6 cellular contexts compared by ENCODE assay signal in genomic region chr6:43074847-43075741, GRCh38. TPM values are rescaled to one million over a fixed set of nuclear protein-coding genes. Genes with fewer than 3 reads are reported as not detected.
DNase-seq lines count a peak whose midpoint lies in the region; ATAC-seq and TF ChIP-seq lines count a peak whose summit lies in the region.

No MANE protein-coding gene starts in this region.

- H3K36me3 Mint-ChIP-seq in H9 (ENCODE audit: insufficient read depth in 1 of 3, low read depth in 3 of 3) (peaks cover 10 to 23% (median 21%) of the 10 kb centered on the region in 3 experiments), neural progenitor cell (peaks cover 9% of the 10 kb centered on the region)

- no peak overlapping the region for H4K91ac ChIP-seq in H9 (ENCODE audit: insufficient read length, low read depth, low read length)

- no peak for ATAC-seq in GM18907 (IDR thresholded peaks at IDR 0.05; ENCODE audit: unreplicated experiment)

- no peak for TF ChIP-seq CTCF in H9 (conservative IDR thresholded peaks at IDR 0.05)
- no peak for TF ChIP-seq CTCF in mammary epithelial cell (conservative IDR thresholded peaks at IDR 0.05 in 1 of 2, IDR thresholded peaks at IDR 0.05 in 1 of 2; ENCODE audit: extremely low read depth in 1 of 2, insufficient read depth in 1 of 2, low read depth in 1 of 2, low read length in 2 of 2)
- no peak for TF ChIP-seq CTCF in neural progenitor cell (IDR thresholded peaks at IDR 0.05)

- no peaks in the 10 kb centered on the region for H3K27me3 Mint-ChIP-seq in H9 (ENCODE audit: low read depth)
- peaks cover 5% of the 10 kb centered on the region for H3K27me3 Mint-ChIP-seq in neural progenitor cell (ENCODE audit: insufficient read depth, low read depth)

- DNase-seq in H9 (no peak), mammary epithelial cell (no peak), neural progenitor cell (ENCODE audit: low spot score) (no peak), NCI-H128 (lab: John Stamatoyannopoulos, UW; ENCODE audit: unreplicated experiment) (no peak), occipital lobe (lab: John Stamatoyannopoulos, UW) (no peak)

- no peak overlapping the region for H3K27ac ChIP-seq in H9 (ENCODE audit: insufficient read length, low read depth, low read length)
- H3K27ac ChIP-seq in mammary epithelial cell (ENCODE audit: insufficient read depth, low read depth, low read length), result no peak overlapping the region
- no peak overlapping the region for H3K27ac ChIP-seq in neural progenitor cell

- peak overlapping the region; percentile 72 to 81 for H3K4me3 Mint-ChIP-seq in H9
- peak overlapping the region; percentile 84 for H3K4me3 Mint-ChIP-seq in neural progenitor cell

- H2BK15ac ChIP-seq in H9 (ENCODE audit: low read depth, low read length), result no peak overlapping the region

- H3K4me1 ChIP-seq in H9 (ENCODE audit: insufficient read depth, low read length) (peaks cover 13% of the 10 kb centered on the region), mammary epithelial cell (ENCODE audit: insufficient read depth, low read length) (peaks cover 17% of the 10 kb centered on the region), neural progenitor cell (peaks cover 28% of the 10 kb centered on the region)

- H3K23ac ChIP-seq in H9 (ENCODE audit: insufficient read length, low read depth, low read length), result no peak overlapping the region

- CTCF ChIA-PET in mammary epithelial cell (lab: Charles Lee; ENCODE audit: low non-redundant PET), result no interaction called here

- H4K5ac ChIP-seq in H9 (ENCODE audit: insufficient read length, low read depth, low read length), result no peak overlapping the region

- H3K14ac ChIP-seq in H9 (ENCODE audit: insufficient read depth, low read length), result no peak overlapping the region

- H3K27ac Mint-ChIP-seq in H9 (peak overlapping the region in 2 of 3 experiments; percentile 57 to 80; a peak in 2 of 7 replicates), neural progenitor cell (peak overlapping the region; percentile 72)

- dilution Hi-C loops in mammary epithelial cell (cut with HindIII; ENCODE audit: low sequenced_read_pairs), result no loop called here

- intact Hi-C loops in mammary epithelial cell (cut with micrococcal nuclease), result no loop called here

- no peak overlapping the region for H3T11ph ChIP-seq in H9 (ENCODE audit: low read length)

- H3K9me3 ChIP-seq in H9 (ENCODE audit: control insufficient read depth, low read depth, low read length) (no peaks in the 10 kb centered on the region), mammary epithelial cell (replicated peaks; ENCODE audit: insufficient read depth, low read length) (no peaks in the 10 kb centered on the region), neural progenitor cell (ENCODE audit: low read depth) (no peaks in the 10 kb centered on the region)

- no CpG with 5 or more reads among the region's 6 CpGs for WGBS in H9 (ENCODE audit: extremely low coverage, insufficient read length, low lambda C conversion rate)
- WGBS in mammary epithelial cell (ENCODE audit: low coverage, missing lambda C conversion rate), result 41% methylated on average over 3 of the region's 6 CpGs

- no peak overlapping the region for H3K4ac ChIP-seq in H9 (ENCODE audit: low read depth, low read length)

- no peak overlapping the region for H4K8ac ChIP-seq in H9 (replicated peaks; ENCODE audit: insufficient read length, low read depth, low read length)

- H2BK120ac ChIP-seq in H9 (ENCODE audit: low read depth, low read length, poor library complexity, severe bottlenecking), result no peak overlapping the region

- no peak overlapping the region for H2AK5ac ChIP-seq in H9 (ENCODE audit: insufficient read length, low read length)

- H3K36me3 ChIP-seq in mammary epithelial cell (ENCODE audit: insufficient read depth, low read length), result no peaks in the 10 kb centered on the region
- no peaks in the 10 kb centered on the region for H3K36me3 ChIP-seq in neural progenitor cell

- H3F3A ChIP-seq in neural progenitor cell (ENCODE audit: low read depth), result peaks cover 18% of the 10 kb centered on the region

- no peak overlapping the region for H2BK12ac ChIP-seq in H9 (ENCODE audit: insufficient read length, low read depth, low read length)

- H3K9ac ChIP-seq in H9 (ENCODE audit: extremely low read depth, insufficient read length, low read length) (no peak overlapping the region), mammary epithelial cell (ENCODE audit: insufficient read depth, low read length) (no peak overlapping the region), neural progenitor cell (no peak overlapping the region)

- no peak overlapping the region for H3K18ac ChIP-seq in H9 (ENCODE audit: insufficient read length, low read depth, low read length)

- H3K27me3 ChIP-seq in H9 (ENCODE audit: insufficient read depth, low read length), result no peaks in the 10 kb centered on the region
- H3K27me3 ChIP-seq in mammary epithelial cell (ENCODE audit: insufficient read depth, low read length), result no peaks in the 10 kb centered on the region
- no peaks in the 10 kb centered on the region for H3K27me3 ChIP-seq in neural progenitor cell

- no peak overlapping the region for H2BK5ac ChIP-seq in H9 (ENCODE audit: insufficient read length, low read length)

- H3K79me2 ChIP-seq in H9 (ENCODE audit: insufficient read depth, low read length) (peaks cover 17% of the 10 kb centered on the region; the same call in 1 of the 2 replicates), mammary epithelial cell (ENCODE audit: insufficient read depth, low read length) (peaks cover 42% of the 10 kb centered on the region), neural progenitor cell (ENCODE audit: low read depth) (peaks cover 38% of the 10 kb centered on the region)

- H3K4me1 Mint-ChIP-seq in H9 (peaks cover 30 to 62% of the 10 kb centered on the region in 2 experiments), neural progenitor cell (peaks cover 38% of the 10 kb centered on the region)

- no peak overlapping the region for H2BK20ac ChIP-seq in H9 (ENCODE audit: low read depth, low read length, poor library complexity, severe bottlenecking)

- no TSS peak for BruUV-seq in mammary epithelial cell (replicated peaks; lab: Mats Ljungman, UMichigan)

- peak overlapping the region; percentile 60 for H3K4me2 ChIP-seq in H9 (ENCODE audit: insufficient read depth, insufficient read length, low read length)
- H3K4me2 ChIP-seq in mammary epithelial cell (ENCODE audit: insufficient read depth, low read depth, low read length), result peak overlapping the region; percentile 66
- peak overlapping the region; percentile 73 for H3K4me2 ChIP-seq in neural progenitor cell

- no peak overlapping the region for H2AFZ ChIP-seq in H9 (ENCODE audit: low read length)
- peak overlapping the region; percentile 60 for H2AFZ ChIP-seq in mammary epithelial cell (ENCODE audit: low read depth, low read length)
- no peak overlapping the region for H2AFZ ChIP-seq in neural progenitor cell (replicated peaks)

- H3K56ac ChIP-seq in H9 (ENCODE audit: insufficient read length, low read depth, low read length), result no peak overlapping the region

- peaks cover 10% of the 10 kb centered on the region for H3K23me2 ChIP-seq in H9 (ENCODE audit: insufficient read length, low read depth, low read length, poor library complexity, severe bottlenecking)

- H3K9me3 Mint-ChIP-seq in H9, result no peaks in the 10 kb centered on the region
- no peaks in the 10 kb centered on the region for H3K9me3 Mint-ChIP-seq in neural progenitor cell

- no peak overlapping the region for H3K4me3 ChIP-seq in mammary epithelial cell (replicated peaks in 1 of 3; ENCODE audit: insufficient read depth in 1 of 3, low read depth in 2 of 3, low read length in 3 of 3)
- peak overlapping the region; percentile 99 for H3K4me3 ChIP-seq in neural progenitor cell

- peaks cover 7% of the 10 kb centered on the region for H3K79me1 ChIP-seq in H9 (ENCODE audit: insufficient read depth, low read depth, low read length, poor library complexity, severe bottlenecking)

- no peaks in the 10 kb centered on the region for H4K20me1 ChIP-seq in H9 (ENCODE audit: control insufficient read depth, insufficient read depth, insufficient read length)
- H4K20me1 ChIP-seq in mammary epithelial cell (ENCODE audit: insufficient read depth, low read length), result no peaks in the 10 kb centered on the region
- H4K20me1 ChIP-seq in neural progenitor cell (ENCODE audit: low read depth), result peaks cover 37% of the 10 kb centered on the region

- in situ Hi-C loops in mammary epithelial cell (cut with MboI; ENCODE audit: low sequenced_read_pairs in 2 of 2), result loop anchor here (5.0 kb wide), 2 partner anchors 47 to 52 kb away; no protein-coding TSS in a partner anchor

RNA-seq across cellular contexts. Expression of gene PTK7, which starts 1.0 kb away (rescaled TPM):
- total RNA-seq in H9 (2021) (126 and 128 TPM in 2 replicates), mammary epithelial cell (100 to 1,000 TPM; 141 to 277 TPM), neural progenitor cell (ENCODE audit: low replicate concordance) (68.0 and 155 TPM in 2 replicates), occipital lobe (26.0 TPM)
- polyA plus RNA-seq in mammary epithelial cell, result 124 TPM
- polyA minus RNA-seq in mammary epithelial cell, result 118 TPM

RNA-seq across cellular contexts. Expression of gene KLC4, which starts 15.7 kb away (rescaled TPM):
- 29.7 TPM in 2 replicates for total RNA-seq in H9 (2021)
- total RNA-seq in mammary epithelial cell, result 10 to 100 TPM; 17.5 to 20.2 TPM
- 9.3 TPM for polyA plus RNA-seq in mammary epithelial cell
- polyA minus RNA-seq in mammary epithelial cell, result 1.9 TPM
- total RNA-seq in neural progenitor cell (ENCODE audit: low replicate concordance), result 12.6 and 28.2 TPM in 2 replicates
- total RNA-seq in occipital lobe, result 20.7 TPM

RNA-seq across cellular contexts. Expression of gene MRPL2, which starts 15.9 kb away (rescaled TPM):
- total RNA-seq in H9 (2021), result 71.9 and 74.4 TPM in 2 replicates
- total RNA-seq in mammary epithelial cell, result 10 to 100 TPM; 13.3 to 75.2 TPM
- polyA plus RNA-seq in mammary epithelial cell, result 41.3 TPM
- 26.7 TPM for polyA minus RNA-seq in mammary epithelial cell
- 20.7 and 31.7 TPM in 2 replicates for total RNA-seq in neural progenitor cell (ENCODE audit: low replicate concordance)
- total RNA-seq in occipital lobe, result 8.9 TPM

RNA-seq across cellular contexts. Expression of gene CUL7, which starts 21.4 kb away (rescaled TPM):
- total RNA-seq in H9 (2021) (23.5 and 24.5 TPM in 2 replicates), mammary epithelial cell (10 to 100 TPM; 21.5 to 31.5 TPM), neural progenitor cell (ENCODE audit: low replicate concordance) (23.1 and 43.7 TPM in 2 replicates), occipital lobe (12.8 TPM)
- 11.2 TPM for polyA plus RNA-seq in mammary epithelial cell
- 29.0 TPM for polyA minus RNA-seq in mammary epithelial cell

RNA-seq across cellular contexts. Expression of gene RRP36, which starts 53.7 kb away (rescaled TPM):
- total RNA-seq in H9 (2021) (117 and 121 TPM in 2 replicates), mammary epithelial cell (10 to 100 TPM; 61.0 to 85.0 TPM), neural progenitor cell (ENCODE audit: low replicate concordance) (77.8 and 93.3 TPM in 2 replicates), occipital lobe (52.3 TPM)
- polyA plus RNA-seq in mammary epithelial cell, result 82.8 TPM
- 40.5 TPM for polyA minus RNA-seq in mammary epithelial cell
